10 cellular contexts compared by ENCODE assay signal in the genomic region with DNA sequence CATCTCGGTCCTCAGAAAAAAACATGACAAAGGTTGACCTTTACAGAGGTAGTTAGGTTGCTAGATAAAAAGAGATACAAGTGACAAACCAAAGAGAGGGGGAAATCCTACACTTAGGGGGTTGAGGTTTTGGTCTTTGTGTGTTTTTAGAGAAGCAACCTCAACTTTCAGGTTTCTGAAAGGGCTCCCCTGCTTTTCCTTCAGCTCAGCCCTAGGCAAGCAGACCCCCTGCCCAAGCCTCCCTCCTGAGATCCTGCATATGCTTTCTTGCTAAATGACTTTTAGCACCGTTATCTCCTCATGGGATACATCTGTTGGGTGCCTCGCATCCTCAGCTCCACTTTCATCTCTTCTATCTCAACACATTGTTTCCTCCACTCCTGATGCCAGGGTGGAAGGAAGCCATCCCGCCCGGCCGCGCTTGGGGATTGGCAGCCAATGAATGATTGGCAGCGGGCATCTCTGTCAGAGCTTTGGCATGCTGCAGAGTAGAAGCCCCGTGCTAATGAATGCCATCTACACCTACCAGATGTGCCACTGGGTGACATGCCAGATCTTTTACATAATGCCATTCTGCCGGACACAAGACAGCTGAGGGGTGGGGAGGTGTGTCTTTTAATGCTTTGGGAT. TPM values are rescaled to one million over a fixed set of nuclear protein-coding genes. Genes with fewer than 3 reads are reported as not detected.
DNase-seq lines count a peak whose midpoint lies in the region; ATAC-seq and TF ChIP-seq lines count a peak whose summit lies in the region.
"Had no signal": no experiment of that assay in that cellular context is flagged by ENCODE, and none has a peak within 500 bp of the region (broad histone marks: within the 10 kb centered on the region; RNA-seq: fewer than 3 reads in every experiment).

No MANE protein-coding gene starts in this region.

- H3K36me3 Mint-ChIP-seq in GM23338 (ENCODE audit: low read depth) = peaks cover 6% of the 10 kb centered on the region; the same call in 1 of the 3 replicates
- peaks cover 14% of the 10 kb centered on the region for H3K36me3 Mint-ChIP-seq in activated T-helper 17 cell treated with anti-CD3 and anti-CD28 coated beads, Interleukin-2, amount 50 U/mL, for 72 hours (ENCODE audit: low read depth)
- H3K36me3 Mint-ChIP-seq in naive thymus-derived CD4-positive, alpha-beta T cell = peaks cover 6 to 39% (median 8%) of the 10 kb centered on the region in 5 donors

- POLR2A ChIA-PET in naive thymus-derived CD4-positive, alpha-beta T cell (lab: Charles Lee) = interaction anchor here (0.9 to 8.3 kb wide), 11 partner anchors 10 to 110 kb away, joined by 3 to 95 read pairs (median 6); a partner anchor contains a TSS

- H3F3A ChIP-seq in GM23338 (replicated peaks; ENCODE audit: low read depth) = peaks cover 6% of the 10 kb centered on the region; the same call in 1 of the 2 replicates

- DNase-seq in EL (peak; percentile 9), GM23338 (ENCODE audit: low spot score) (no peak), CD1c-positive myeloid dendritic cell (ENCODE audit: extremely low spot score) (no peak), NCI-H187 treated with DMSO at 0.1 percent for 48 hours (lab: John Stamatoyannopoulos, UW) (no peak), kidney glomerular epithelial cell (lab: John Stamatoyannopoulos, UW) (no peak)
- DNase-seq in naive thymus-derived CD4-positive, alpha-beta T cell = peak in 2 of 9 donors; percentile 11 to 43
- DNase-seq: aorta had no signal

- no peak for ATAC-seq in GM23338
- peak; percentile 37 for ATAC-seq in activated T-helper 17 cell treated with anti-CD3 and anti-CD28 coated beads, Interleukin-2, amount 50 U/mL, for 72 hours (replicated peaks)
- peak; percentile 8 for ATAC-seq in naive thymus-derived CD4-positive, alpha-beta T cell
- ATAC-seq in HG03139 (IDR thresholded peaks at IDR 0.05; ENCODE audit: unreplicated experiment) = no peak

- H3K79me2 ChIP-seq in GM23338 (replicated peaks; ENCODE audit: insufficient read depth) = no peaks in the 10 kb centered on the region

- H3K27ac ChIP-seq in GM23338 (ENCODE audit: low read depth) = no peak overlapping the region
- H3K27ac ChIP-seq in naive thymus-derived CD4-positive, alpha-beta T cell (ENCODE audit: low read depth, low read length) = peak overlapping the region; percentile 36
- H3K27ac ChIP-seq: HL-60 had no signal

- peaks cover 17% of the 10 kb centered on the region for H4K20me1 ChIP-seq in GM23338 (replicated peaks; ENCODE audit: insufficient read depth)

- no peak overlapping the region for H3K4me3 ChIP-seq in GM23338
- no peak overlapping the region for H3K4me3 ChIP-seq in naive thymus-derived CD4-positive, alpha-beta T cell (ENCODE audit: low read length)

- peaks cover 0 to 9% (median 4%) of the 10 kb centered on the region in 3 experiments for H3K9me3 ChIP-seq in naive thymus-derived CD4-positive, alpha-beta T cell (ENCODE audit: control insufficient read depth in 2 of 3, low read length in 3 of 3)

- H2AFZ ChIP-seq in GM23338 = no peak overlapping the region

- peak overlapping the region; percentile 82 for H3K4me2 ChIP-seq in GM23338

- intact Hi-C loops in naive thymus-derived CD4-positive, alpha-beta T cell (cut with micrococcal nuclease) = loop anchor here (2.0 to 10.0 kb wide), 5 partner anchors 16 to 1408 kb away; a partner anchor contains a TSS

- no peak for TF ChIP-seq CTCF in GM23338 (conservative IDR thresholded peaks at IDR 0.05; ENCODE audit: low read depth in 2 of 2)

- CTCF ChIA-PET in naive thymus-derived CD4-positive, alpha-beta T cell (lab: Charles Lee) = interaction anchor here (0.6 to 8.8 kb wide), 11 partner anchors 11 to 353 kb away, joined by 3 to 154 read pairs (median 5); no protein-coding TSS in a partner anchor

- no peak overlapping the region for H3K27ac Mint-ChIP-seq in GM23338
- H3K27ac Mint-ChIP-seq in activated T-helper 17 cell treated with anti-CD3 and anti-CD28 coated beads, Interleukin-2, amount 50 U/mL, for 72 hours = peak overlapping the region; percentile 83
- peak overlapping the region; percentile 11 to 98 (median 93) for H3K27ac Mint-ChIP-seq in naive thymus-derived CD4-positive, alpha-beta T cell

- peaks cover 34% of the 10 kb centered on the region for H3K4me1 Mint-ChIP-seq in GM23338
- peaks cover 40% of the 10 kb centered on the region for H3K4me1 Mint-ChIP-seq in activated T-helper 17 cell treated with anti-CD3 and anti-CD28 coated beads, Interleukin-2, amount 50 U/mL, for 72 hours
- H3K4me1 Mint-ChIP-seq in naive thymus-derived CD4-positive, alpha-beta T cell = peaks cover 26 to 56% (median 49%) of the 10 kb centered on the region in 7 donors

- H3K4me3 Mint-ChIP-seq in GM23338 = peak overlapping the region; percentile 81; the same call in 2 of the 3 replicates
- peak overlapping the region; percentile 89 for H3K4me3 Mint-ChIP-seq in activated T-helper 17 cell treated with anti-CD3 and anti-CD28 coated beads, Interleukin-2, amount 50 U/mL, for 72 hours
- H3K4me3 Mint-ChIP-seq in naive thymus-derived CD4-positive, alpha-beta T cell = peak overlapping the region; percentile 26 to 100 (median 85)

- H3K27me3 Mint-ChIP-seq in GM23338 (ENCODE audit: insufficient read depth, low read depth, poor library complexity) = peaks cover 59% of the 10 kb centered on the region
- no peaks in the 10 kb centered on the region for H3K27me3 Mint-ChIP-seq in activated T-helper 17 cell treated with anti-CD3 and anti-CD28 coated beads, Interleukin-2, amount 50 U/mL, for 72 hours
- H3K27me3 Mint-ChIP-seq in naive thymus-derived CD4-positive, alpha-beta T cell = peaks cover 0 to 26% (median 0%) of the 10 kb centered on the region in 5 donors

- peaks cover 74% of the 10 kb centered on the region for H3K27me3 ChIP-seq in GM23338 (ENCODE audit: insufficient read depth)
- H3K27me3 ChIP-seq in naive thymus-derived CD4-positive, alpha-beta T cell (ENCODE audit: control insufficient read depth in 2 of 2, insufficient read depth in 2 of 2, low read length in 2 of 2) = no peaks in the 10 kb centered on the region

- H3K36me3 ChIP-seq in GM23338 (ENCODE audit: insufficient read depth) = no peaks in the 10 kb centered on the region
- H3K36me3 ChIP-seq in naive thymus-derived CD4-positive, alpha-beta T cell (ENCODE audit: control insufficient read depth in 2 of 3, insufficient read depth in 3 of 3, low read length in 3 of 3) = peaks cover 0 to 5% (median 0%) of the 10 kb centered on the region in 3 experiments

- H3K4me1 ChIP-seq in GM23338 (ENCODE audit: insufficient read depth) = peaks cover 29% of the 10 kb centered on the region
- peaks cover 28 to 34% of the 10 kb centered on the region in 2 donors for H3K4me1 ChIP-seq in naive thymus-derived CD4-positive, alpha-beta T cell (ENCODE audit: control insufficient read depth in 2 of 2, insufficient read depth in 2 of 2, low read length in 2 of 2)

- peaks cover 10% of the 10 kb centered on the region for H3K9me3 Mint-ChIP-seq in GM23338
- H3K9me3 Mint-ChIP-seq in activated T-helper 17 cell treated with anti-CD3 and anti-CD28 coated beads, Interleukin-2, amount 50 U/mL, for 72 hours = peaks cover 10% of the 10 kb centered on the region
- H3K9me3 Mint-ChIP-seq in naive thymus-derived CD4-positive, alpha-beta T cell = peaks cover 0 to 27% (median 11%) of the 10 kb centered on the region in 11 donors

- no peaks in the 10 kb centered on the region for H3K9me2 ChIP-seq in GM23338 (ENCODE audit: insufficient read depth)

TF ChIP-seq in GM23338, 12 proteins besides CTCF, POLR2A, EP300 and RAD21:
- peak; percentile 8 for TF ChIP-seq EZH2 (IDR thresholded peaks at IDR 0.05; ENCODE audit: low read depth, unreplicated experiment)
- TF ChIP-seq, protein P1, sequence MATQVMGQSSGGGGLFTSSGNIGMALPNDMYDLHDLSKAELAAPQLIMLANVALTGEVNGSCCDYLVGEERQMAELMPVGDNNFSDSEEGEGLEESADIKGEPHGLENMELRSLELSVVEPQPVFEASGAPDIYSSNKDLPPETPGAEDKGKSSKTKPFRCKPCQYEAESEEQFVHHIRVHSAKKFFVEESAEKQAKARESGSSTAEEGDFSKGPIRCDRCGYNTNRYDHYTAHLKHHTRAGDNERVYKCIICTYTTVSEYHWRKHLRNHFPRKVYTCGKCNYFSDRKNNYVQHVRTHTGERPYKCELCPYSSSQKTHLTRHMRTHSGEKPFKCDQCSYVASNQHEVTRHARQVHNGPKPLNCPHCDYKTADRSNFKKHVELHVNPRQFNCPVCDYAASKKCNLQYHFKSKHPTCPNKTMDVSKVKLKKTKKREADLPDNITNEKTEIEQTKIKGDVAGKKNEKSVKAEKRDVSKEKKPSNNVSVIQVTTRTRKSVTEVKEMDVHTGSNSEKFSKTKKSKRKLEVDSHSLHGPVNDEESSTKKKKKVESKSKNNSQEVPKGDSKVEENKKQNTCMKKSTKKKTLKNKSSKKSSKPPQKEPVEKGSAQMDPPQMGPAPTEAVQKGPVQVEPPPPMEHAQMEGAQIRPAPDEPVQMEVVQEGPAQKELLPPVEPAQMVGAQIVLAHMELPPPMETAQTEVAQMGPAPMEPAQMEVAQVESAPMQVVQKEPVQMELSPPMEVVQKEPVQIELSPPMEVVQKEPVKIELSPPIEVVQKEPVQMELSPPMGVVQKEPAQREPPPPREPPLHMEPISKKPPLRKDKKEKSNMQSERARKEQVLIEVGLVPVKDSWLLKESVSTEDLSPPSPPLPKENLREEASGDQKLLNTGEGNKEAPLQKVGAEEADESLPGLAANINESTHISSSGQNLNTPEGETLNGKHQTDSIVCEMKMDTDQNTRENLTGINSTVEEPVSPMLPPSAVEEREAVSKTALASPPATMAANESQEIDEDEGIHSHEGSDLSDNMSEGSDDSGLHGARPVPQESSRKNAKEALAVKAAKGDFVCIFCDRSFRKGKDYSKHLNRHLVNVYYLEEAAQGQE (IDR thresholded peaks at IDR 0.05; ENCODE audit: unreplicated experiment) = no peak
TF ChIP-seq in GM23338: peak in this region for 1.

RNA-seq across cellular contexts. Expression of a gene that starts 15.0 kb away (rescaled TPM):
- total RNA-seq in GM23338 (2014; rRNA removed; shearing (Covaris generic)) = not detected in 2 replicates
- polyA plus RNA-seq in GM23338 (2016; fragmentation: Nextera tagmentation; extraction: Ambion mirVana) = 0.16 TPM in 1 of 2 replicates, not detected in the other
- 1 to 10 TPM; 7.8 to 8.1 TPM for total RNA-seq in activated T-helper 17 cell treated with anti-CD3 and anti-CD28 coated beads, Interleukin-2, amount 50 U/mL, for 72 hours
- total RNA-seq in naive thymus-derived CD4-positive, alpha-beta T cell = 10 to 100 TPM in 3 of 5 experiments, 1 to 10 TPM in 2; 4.2 to 13.7 (median 10.4) TPM
- 1 to 10 TPM; 1.3 to 2.5 TPM for polyA plus RNA-seq in naive thymus-derived CD4-positive, alpha-beta T cell

Comparison
In these comparisons a context has a peak if more than half of its experiments do, and no peak if none do; other contexts are left out.
1. ATAC-seq: peak in activated T-helper 17 cell treated with anti-CD3 and anti-CD28 coated beads, Interleukin-2, amount 50 U/mL, for 72 hours (single experiment) and naive thymus-derived CD4-positive, alpha-beta T cell (single experiment); none in GM23338 (single experiment) and HG03139 (single experiment).
2. Peak in every context shown above with its lines, with median percentiles within 50 percentile points of each other: H3K4me3 Mint-ChIP-seq.